In genomic region chr14:49982522-49982951, GRCh38 we compare ENCODE assay signal across 10 cellular contexts.
DNase-seq lines count a peak whose midpoint lies in the region; ATAC-seq and TF ChIP-seq lines count a peak whose summit lies in the region.
"Had no signal": no experiment of that assay in that cellular context is flagged by ENCODE, and none has a peak within 500 bp of the region (broad histone marks: within the 10 kb centered on the region; RNA-seq: fewer than 3 reads in every experiment).

No MANE protein-coding gene starts in this region.

- no peak overlapping the region for H3K27ac ChIP-seq in mesendoderm (ENCODE audit: low read depth, low read length)

- peak overlapping the region; percentile 42 to 87 (median 86) for H3K27ac Mint-ChIP-seq in IgD-negative memory B cell
- peak overlapping the region; percentile 71 for H3K27ac Mint-ChIP-seq in dendritic cell treated with granulocyte-macrophage colony-stimulating factor and Interleukin-4, amounts not matched to agents 40 ng/mL and 50 ng/mL, for 4 days
- H3K27ac Mint-ChIP-seq in naive thymus-derived CD8-positive, alpha-beta T cell: peak overlapping the region in 6 of 10 donors; percentile 50 to 91 (median 77)
- H3K27ac Mint-ChIP-seq: brain had no signal

- no peaks in the 10 kb centered on the region for H3K27me3 ChIP-seq in mesendoderm (ENCODE audit: insufficient read depth, low read length, poor library complexity)

- H3K79me2 ChIP-seq in mesendoderm (ENCODE audit: control insufficient read depth, insufficient read depth, low read length): no peaks in the 10 kb centered on the region

- H3K79me1 ChIP-seq in mesendoderm (ENCODE audit: low read length): no peaks in the 10 kb centered on the region

- H3K4me3 Mint-ChIP-seq in IgD-negative memory B cell: no peak overlapping the region
- no peak overlapping the region for H3K4me3 Mint-ChIP-seq in dendritic cell treated with granulocyte-macrophage colony-stimulating factor and Interleukin-4, amounts not matched to agents 40 ng/mL and 50 ng/mL, for 4 days
- H3K4me3 Mint-ChIP-seq in naive thymus-derived CD8-positive, alpha-beta T cell: peak overlapping the region in 1 of 10 donors; percentile 37
- H3K4me3 Mint-ChIP-seq: brain had no signal

- no peak overlapping the region for H3K56ac ChIP-seq in mesendoderm (ENCODE audit: low read length)

- H2AK5ac ChIP-seq in mesendoderm (ENCODE audit: low read length): no peak overlapping the region

- H3K4me1 ChIP-seq in mesendoderm (ENCODE audit: control insufficient read depth, low read depth, low read length): no peaks in the 10 kb centered on the region

- intact Hi-C loops in dendritic cell treated with granulocyte-macrophage colony-stimulating factor and Interleukin-4, amounts not matched to agents 40 ng/mL and 50 ng/mL, for 4 days (cut with micrococcal nuclease): no loop called here

- no peak overlapping the region for H3K4me2 ChIP-seq in mesendoderm (ENCODE audit: low read length)

- no peak overlapping the region for H4K8ac ChIP-seq in mesendoderm (ENCODE audit: low read depth, low read length)

- peak overlapping the region; percentile 20 for H3K4me3 ChIP-seq in AG09309 (ENCODE audit: control insufficient read depth, low read depth, low read length)
- no peak overlapping the region for H3K4me3 ChIP-seq in mesendoderm (ENCODE audit: low read length)

- no peak overlapping the region for H2BK120ac ChIP-seq in mesendoderm (ENCODE audit: low read depth, low read length)

- no peak overlapping the region for H2BK5ac ChIP-seq in mesendoderm (ENCODE audit: low read length)

- WGBS in mesendoderm (ENCODE audit: extremely low coverage, insufficient coverage, low lambda C conversion rate): no CpG with 5 or more reads among the region's 9 CpGs

- H3K4ac ChIP-seq in mesendoderm (ENCODE audit: low read depth, low read length): no peak overlapping the region

- no peak overlapping the region for H2BK15ac ChIP-seq in mesendoderm (replicated peaks; ENCODE audit: low read depth)

- no peak overlapping the region for H3K9ac ChIP-seq in mesendoderm (ENCODE audit: low read length)

- H3K4me1 Mint-ChIP-seq in IgD-negative memory B cell: peaks cover 32 to 64% (median 45%) of the 10 kb centered on the region in 3 donors
- H3K4me1 Mint-ChIP-seq in dendritic cell treated with granulocyte-macrophage colony-stimulating factor and Interleukin-4, amounts not matched to agents 40 ng/mL and 50 ng/mL, for 4 days (ENCODE audit: low read depth): peaks cover 52% of the 10 kb centered on the region
- peaks cover 30 to 58% (median 50%) of the 10 kb centered on the region in 4 donors for H3K4me1 Mint-ChIP-seq in naive thymus-derived CD8-positive, alpha-beta T cell

- peak; percentile 79 for DNase-seq in AG09309 (ENCODE audit: low read depth)
- no peak for DNase-seq in naive thymus-derived CD8-positive, alpha-beta T cell
- no peak for DNase-seq in DMS114 treated with DMSO at 0.1 percent for 48 hours (lab: John Stamatoyannopoulos, UW; ENCODE audit: unreplicated experiment)
- no peak for DNase-seq in mesendoderm
- no peak for DNase-seq in KG1 (lab: John Stamatoyannopoulos, UW)
- DNase-seq: substantia nigra had no signal

- H3K18ac ChIP-seq in mesendoderm (ENCODE audit: low read length): no peak overlapping the region

- peaks cover 13% of the 10 kb centered on the region for H3K36me3 Mint-ChIP-seq in IgD-negative memory B cell
- no peaks in the 10 kb centered on the region for H3K36me3 Mint-ChIP-seq in dendritic cell treated with granulocyte-macrophage colony-stimulating factor and Interleukin-4, amounts not matched to agents 40 ng/mL and 50 ng/mL, for 4 days (ENCODE audit: low read depth)
- peaks cover 0 to 6% (median 4%) of the 10 kb centered on the region in 3 donors for H3K36me3 Mint-ChIP-seq in naive thymus-derived CD8-positive, alpha-beta T cell
- H3K36me3 Mint-ChIP-seq: brain had no signal

- TF ChIP-seq CTCF in AG09309 (IDR thresholded peaks at IDR 0.05; ENCODE audit: control insufficient read depth, insufficient read depth, low read depth, low read length, missing control alignments): no peak

- ATAC-seq in naive thymus-derived CD8-positive, alpha-beta T cell: no peak
- no peak for ATAC-seq in HG03025 (IDR thresholded peaks at IDR 0.05; ENCODE audit: low FRiP score, unreplicated experiment)

- POLR2A ChIA-PET in naive thymus-derived CD8-positive, alpha-beta T cell (lab: Charles Lee): interaction anchor here (0.7 kb wide), 3 partner anchors 8 to 27 kb away, joined by 4 read pairs; no protein-coding TSS in a partner anchor

- H3K23ac ChIP-seq in mesendoderm (ENCODE audit: low read length): no peak overlapping the region

- H3K27me3 Mint-ChIP-seq in IgD-negative memory B cell: no peaks in the 10 kb centered on the region
- no peaks in the 10 kb centered on the region for H3K27me3 Mint-ChIP-seq in dendritic cell treated with granulocyte-macrophage colony-stimulating factor and Interleukin-4, amounts not matched to agents 40 ng/mL and 50 ng/mL, for 4 days
- H3K27me3 Mint-ChIP-seq in naive thymus-derived CD8-positive, alpha-beta T cell: no peaks in the 10 kb centered on the region

- no peak overlapping the region for H4K5ac ChIP-seq in mesendoderm (ENCODE audit: low read length)

- no peaks in the 10 kb centered on the region for H3K9me3 Mint-ChIP-seq in IgD-negative memory B cell
- H3K9me3 Mint-ChIP-seq in dendritic cell treated with granulocyte-macrophage colony-stimulating factor and Interleukin-4, amounts not matched to agents 40 ng/mL and 50 ng/mL, for 4 days: no peaks in the 10 kb centered on the region
- H3K9me3 Mint-ChIP-seq in naive thymus-derived CD8-positive, alpha-beta T cell: no peaks in the 10 kb centered on the region
- H3K9me3 Mint-ChIP-seq: brain had no signal

- H3K36me3 ChIP-seq in mesendoderm (ENCODE audit: control insufficient read depth, insufficient read depth, low read length): no peaks in the 10 kb centered on the region
